ENCODE assay signal across 19 cellular contexts in the genomic region with DNA sequence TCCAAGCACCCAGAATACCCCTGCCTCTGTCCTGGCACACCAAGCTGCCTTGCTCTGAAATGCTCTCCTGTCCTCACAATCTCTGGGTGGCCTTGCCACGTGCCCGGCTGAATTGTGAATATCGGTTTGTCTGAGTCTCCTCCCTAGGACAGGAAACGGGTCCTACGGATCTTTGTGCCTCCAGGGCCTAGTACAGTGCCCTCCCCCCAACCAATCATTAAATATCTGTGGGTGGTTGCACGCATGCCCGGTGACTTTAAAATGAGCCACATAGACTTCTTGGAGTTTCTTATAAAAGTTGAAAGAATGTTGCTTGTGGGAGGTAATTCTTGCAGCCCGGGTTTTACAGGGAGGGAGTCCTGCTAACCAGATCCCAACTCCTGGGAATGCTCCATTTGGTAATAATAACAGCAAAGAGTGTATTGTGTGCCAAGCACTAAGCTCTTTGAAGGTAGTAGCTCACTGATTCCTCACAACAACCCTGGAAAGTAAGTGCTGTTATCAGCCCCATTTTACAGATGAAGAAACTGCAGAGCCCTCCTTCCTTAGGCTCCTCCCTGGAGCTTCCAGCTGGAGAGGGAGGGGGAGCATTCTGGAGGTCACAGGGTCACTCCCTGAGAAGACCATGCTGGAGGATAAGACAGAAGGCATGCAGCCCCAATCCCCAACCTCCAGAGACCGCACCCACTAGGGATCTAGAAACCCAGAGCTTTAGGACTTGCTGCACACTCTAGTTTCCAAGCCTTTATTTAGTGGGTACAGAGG. TPM values are rescaled to one million over a fixed set of nuclear protein-coding genes. Genes with fewer than 3 reads are reported as not detected.
A peak's percentile ranks its signal among the peaks of the same experiment; 100 is the strongest.
DNase-seq lines count a peak whose midpoint lies in the region; ATAC-seq and TF ChIP-seq lines count a peak whose summit lies in the region.
"Had no signal": no experiment of that assay in that cellular context is flagged by ENCODE, and none has a peak within 500 bp of the region (broad histone marks: within the 10 kb centered on the region; RNA-seq: fewer than 3 reads in every experiment).

No MANE protein-coding gene starts in this region.

- no peaks in the 10 kb centered on the region for H3K9me1 ChIP-seq in IMR-90 (ENCODE audit: insufficient read depth, low read length)

- no peak overlapping the region for H2BK20ac ChIP-seq in IMR-90 (ENCODE audit: low read depth, low read length)

- H3K4me2 ChIP-seq in IMR-90 (ENCODE audit: low read depth, low read length): no peak overlapping the region

- H3K4ac ChIP-seq in IMR-90 (ENCODE audit: low read depth, low read length): no peak overlapping the region

- H3K4me3 ChIP-seq in BJ (ENCODE audit: low read depth, low read length): no peak overlapping the region
- H3K4me3 ChIP-seq in IMR-90 (ENCODE audit: insufficient read depth, low read depth, low read length): no peak overlapping the region
- no peak overlapping the region for H3K4me3 ChIP-seq in aorta (ENCODE audit: low read length in 2 of 2)
- H3K4me3 ChIP-seq: colonic mucosa, thoracic aorta had no signal

- H3K27me3 ChIP-seq in BJ (ENCODE audit: control insufficient read depth, insufficient read depth, low read length) (peaks cover 4% of the 10 kb centered on the region; the same call in 1 of the 2 replicates), IMR-90 (ENCODE audit: control insufficient read depth, insufficient read depth, low read length) (peaks cover 16% of the 10 kb centered on the region), aorta (ENCODE audit: control insufficient read depth in 1 of 2, insufficient read depth in 2 of 2, low read length in 1 of 2) (no peaks in the 10 kb centered on the region)
- H3K27me3 ChIP-seq: colonic mucosa had no signal

- no peaks in the 10 kb centered on the region for H3K79me1 ChIP-seq in IMR-90 (ENCODE audit: low read depth in 1 of 2, low read length in 2 of 2)

- H2BK15ac ChIP-seq in IMR-90 (ENCODE audit: low read depth, low read length): no peak overlapping the region

- peaks cover 90% of the 10 kb centered on the region for H3K27me3 Mint-ChIP-seq in nephron (ENCODE audit: low read depth)

- no peak overlapping the region for H3K56ac ChIP-seq in IMR-90 (ENCODE audit: extremely low read depth, insufficient read depth, low read length)

- no peak overlapping the region for H2BK120ac ChIP-seq in IMR-90 (ENCODE audit: low read depth, low read length)

- no peak overlapping the region for H2AK9ac ChIP-seq in IMR-90 (replicated peaks; ENCODE audit: low read depth, low read length, poor library complexity)

- CTCF ChIA-PET in BJ (lab: Yijun Ruan, JAX) (interaction anchor here (0.7 to 1.2 kb wide), 3 partner anchors 16 to 32 kb away, joined by 3 to 6 read pairs (median 4); a partner anchor contains a TSS), IMR-90 (lab: Yijun Ruan, JAX) (no interaction called here)

- no peak overlapping the region for H3K9ac ChIP-seq in IMR-90 (ENCODE audit: low read depth, low read length)

- H3K18ac ChIP-seq in IMR-90 (ENCODE audit: low read depth, low read length): no peak overlapping the region

- no peak overlapping the region for H4K5ac ChIP-seq in IMR-90 (ENCODE audit: low read depth, low read length)

- TF ChIP-seq CTCF in BJ (IDR thresholded peaks at IDR 0.05; ENCODE audit: insufficient read depth, low read depth, low read length): no peak
- TF ChIP-seq CTCF in IMR-90 (conservative IDR thresholded peaks at IDR 0.05; ENCODE audit: low read depth, low read length): no peak
- TF ChIP-seq CTCF in nephron (IDR thresholded peaks at IDR 0.05; ENCODE audit: unreplicated experiment in 3 of 3): no peak

- H3K14ac ChIP-seq in IMR-90 (replicated peaks; ENCODE audit: low read depth, low read length): no peak overlapping the region

- 0 out of 2 replicates have a peak overlapping the region, but pooled peaks have one; percentile 0 for H3K23ac ChIP-seq in IMR-90 (ENCODE audit: low read depth, low read length)

- no peak overlapping the region for H2AK5ac ChIP-seq in IMR-90 (ENCODE audit: low read depth, low read length)

- POLR2A ChIA-PET in BJ (lab: Charles Lee) (interaction anchor here (0.5 kb wide), 1 partner anchor 279 kb away, joined by 6 read pairs; no protein-coding TSS in a partner anchor), IMR-90 (lab: Charles Lee; ENCODE audit: unreplicated experiment) (interaction anchor here (0.6 kb wide), 1 partner anchor 200 kb away, joined by 7 read pairs; no protein-coding TSS in a partner anchor)

- H3K27ac ChIP-seq in IMR-90 (ENCODE audit: insufficient read depth, low read length) (no peak overlapping the region), aorta (ENCODE audit: low read depth in 1 of 2, low read length in 2 of 2) (no peak overlapping the region)
- H3K27ac ChIP-seq: colonic mucosa, neutrophil, thoracic aorta had no signal

- H3K36me3 ChIP-seq in BJ (ENCODE audit: control insufficient read depth, insufficient read depth, low read length): peaks cover 4% of the 10 kb centered on the region
- H3K36me3 ChIP-seq in IMR-90 (ENCODE audit: control insufficient read depth, insufficient read depth, low read length): peaks cover 6% of the 10 kb centered on the region; the same call in 1 of the 2 replicates
- peaks cover 0 to 2% of the 10 kb centered on the region in 2 donors for H3K36me3 ChIP-seq in aorta (ENCODE audit: control insufficient read depth in 1 of 2, insufficient read depth in 2 of 2, low read length in 1 of 2)
- H3K36me3 ChIP-seq: colonic mucosa had no signal

- H2BK5ac ChIP-seq in IMR-90 (ENCODE audit: low read depth, low read length, poor library complexity, severe bottlenecking): no peak overlapping the region

- WGBS in IMR-90 (ENCODE audit: extremely low coverage in 2 of 2, insufficient read length in 1 of 2), 2 experiments: no CpG with 5 or more reads among the region's 9 CpGs
- WGBS in aorta, 2 donors: 62 to 65% methylated on average over 9 of the region's 9 CpGs

- peak overlapping the region; percentile 27 to 72 (median 55) for H3K4me3 Mint-ChIP-seq in nephron
- H3K4me3 Mint-ChIP-seq: activated naive CD4-positive, alpha-beta T cell treated with anti-CD3 and anti-CD28 coated beads for 36 hours; CD4-positive, CD25-positive, alpha-beta regulatory T cell had no signal

- dilution Hi-C loops in IMR-90 (cut with HindIII; ENCODE audit: low sequenced_read_pairs, unreplicated experiment): no loop called here

- H3K9me3 ChIP-seq in IMR-90 (ENCODE audit: control insufficient read depth, insufficient read depth, low read length) (no peaks in the 10 kb centered on the region), aorta (ENCODE audit: control insufficient read depth, low read length) (no peaks in the 10 kb centered on the region)
- H3K9me3 ChIP-seq: colonic mucosa, neutrophil, thoracic aorta had no signal

- intact Hi-C loops in IMR-90 (cut with micrococcal nuclease): no loop called here
- intact Hi-C loops in aorta (cut with DNase I): no loop called here

- in situ Hi-C loops in IMR-90 (cut with MboI; ENCODE audit: low sequenced_read_pairs): no loop called here

- TF ChIP-seq RAD21 in IMR-90 (IDR thresholded peaks at IDR 0.05; ENCODE audit: low read length): no peak

- H3K27ac Mint-ChIP-seq in nephron: no peak overlapping the region
- H3K27ac Mint-ChIP-seq: activated naive CD4-positive, alpha-beta T cell treated with anti-CD3 and anti-CD28 coated beads for 36 hours; CD4-positive, CD25-positive, alpha-beta regulatory T cell had no signal

- BruUV-seq in IMR-90 (replicated peaks; lab: Mats Ljungman, UMichigan): no TSS peak

- TF ChIP-seq POLR2A in IMR-90 (IDR thresholded peaks at IDR 0.05; ENCODE audit: low read depth, low read length): no peak

- H4K91ac ChIP-seq in IMR-90 (ENCODE audit: insufficient read depth, low read depth, low read length): no peak overlapping the region

- no peak for ATAC-seq in IMR-90 (ENCODE audit: low read depth)
- ATAC-seq in aorta (ENCODE audit: low FRiP score): no peak
- ATAC-seq in HG03354 (IDR thresholded peaks at IDR 0.05; ENCODE audit: poor library complexity, severe bottlenecking, unreplicated experiment): no peak
- ATAC-seq: left colon had no signal

- peaks cover 11% of the 10 kb centered on the region for H3K36me3 Mint-ChIP-seq in nephron (ENCODE audit: low read depth)

- H2AFZ ChIP-seq in IMR-90 (replicated peaks; ENCODE audit: low read length, poor library complexity): no peak overlapping the region

- H3K4me1 Mint-ChIP-seq in nephron: peaks cover 10% of the 10 kb centered on the region

- DNase-seq in BJ (ENCODE audit: low read depth) (peak; percentile 26), IMR-90 (no peak), ecto neural progenitor cell (ENCODE audit: low spot score) (peak; percentile 47), aorta (no peak)
- no peak for DNase-seq in stimulated activated naive CD4-positive, alpha-beta T cell treated with Interleukin-2 at 50 U/mL for 16 hours (lab: John Stamatoyannopoulos, UW)
- no peak for DNase-seq in activated CD8-positive, alpha-beta memory T cell treated with anti-CD3 and anti-CD28 coated beads for 24 hours
- DNase-seq: activated CD4-positive, alpha-beta T cell treated with anti-CD3 and anti-CD28 coated beads, Interleukin-2, amount 50 U/mL, for 48 hours; activated naive CD4-positive, alpha-beta T cell treated with anti-CD3 and anti-CD28 coated beads for 36 hours; activated T-cell treated with anti-CD3 and anti-CD28 coated beads for 4 hours; CD4-positive, CD25-positive, alpha-beta regulatory T cell; colonic mucosa; left colon; NCI-H2107; retina; SHP77 had no signal

- no peaks in the 10 kb centered on the region for H3K9me3 Mint-ChIP-seq in nephron
- H3K9me3 Mint-ChIP-seq: activated naive CD4-positive, alpha-beta T cell treated with anti-CD3 and anti-CD28 coated beads for 36 hours; CD4-positive, CD25-positive, alpha-beta regulatory T cell had no signal

- H3K4me1 ChIP-seq in IMR-90 (ENCODE audit: control insufficient read depth, insufficient read depth, low read length): no peaks in the 10 kb centered on the region
- no peaks in the 10 kb centered on the region for H3K4me1 ChIP-seq in aorta (ENCODE audit: control insufficient read depth in 1 of 2, insufficient read depth in 2 of 2, low read length in 2 of 2)
- H3K4me1 ChIP-seq: colonic mucosa had no signal

- H4K8ac ChIP-seq in IMR-90 (ENCODE audit: low read depth in 2 of 2, low read length in 2 of 2): no peak overlapping the region

- H4K20me1 ChIP-seq in IMR-90 (ENCODE audit: insufficient read depth, low read length): no peaks in the 10 kb centered on the region; the same call in none of the 2 replicates

RNA-seq across cellular contexts. Expression of a gene that starts 23.4 kb away (rescaled TPM):
- 68.7 and 95.7 TPM in 2 replicates for polyA plus RNA-seq in BJ (2011; rRNA removed)
- polyA minus RNA-seq in BJ (2011; rRNA and poly(A)+ RNA removed): 33.4 and 58.1 TPM in 2 replicates
- total RNA-seq in IMR-90 (2012; rRNA removed): 20.6 and 33.2 TPM in 2 replicates
- 66.9 and 75.6 TPM in 2 replicates for polyA plus RNA-seq in IMR-90 (2012; rRNA removed)
- polyA plus RNA-seq in IMR-90 (2012; cell fraction: cytosol; rRNA removed): 42.4 and 45.7 TPM in 2 replicates
- 41.8 and 56.7 TPM in 2 replicates for polyA plus RNA-seq in IMR-90 (2012; cell fraction: nucleus; rRNA removed; ENCODE audit: low replicate concordance)
- total RNA-seq in aorta: 10 to 100 TPM; 34.0 to 37.8 TPM
- polyA plus RNA-seq in aorta: 10 to 100 TPM; 24.7 to 45.5 TPM

RNA-seq across cellular contexts. Expression of a gene that starts 26.1 kb away (rescaled TPM):
- 193 and 309 TPM in 2 replicates for polyA plus RNA-seq in BJ (2011; rRNA removed)
- polyA minus RNA-seq in BJ (2011; rRNA and poly(A)+ RNA removed): 64.1 and 103 TPM in 2 replicates
- total RNA-seq in IMR-90 (2012; rRNA removed): 15.1 and 16.1 TPM in 2 replicates
- polyA plus RNA-seq in IMR-90 (2012; rRNA removed): 118 and 146 TPM in 2 replicates
- polyA plus RNA-seq in IMR-90 (2012; cell fraction: cytosol; rRNA removed): 284 and 310 TPM in 2 replicates
- polyA plus RNA-seq in IMR-90 (2012; cell fraction: nucleus; rRNA removed; ENCODE audit: low replicate concordance): 98.6 and 199 TPM in 2 replicates
- 100 to 1,000 TPM in 1 of 2 donors, 10 to 100 TPM in 1; 46.0 to 126 TPM for total RNA-seq in aorta
- polyA plus RNA-seq in aorta: 10 to 100 TPM; 24.7 to 65.4 TPM
- polyA plus RNA-seq: CD4-positive, CD25-positive, alpha-beta regulatory T cell had no signal

RNA-seq across cellular contexts. Expression of a gene that starts 54.3 kb away (rescaled TPM):
- 9.3 and 15.2 TPM in 2 replicates for polyA plus RNA-seq in BJ (2011; rRNA removed)
- polyA minus RNA-seq in BJ (2011; rRNA and poly(A)+ RNA removed): 14.3 and 16.7 TPM in 2 replicates
- total RNA-seq in IMR-90 (2012; rRNA removed): 9.2 and 9.7 TPM in 2 replicates
- 13.7 and 14.8 TPM in 2 replicates for polyA plus RNA-seq in IMR-90 (2012; rRNA removed)
- 11.7 and 14.4 TPM in 2 replicates for polyA plus RNA-seq in IMR-90 (2012; cell fraction: cytosol; rRNA removed)
- polyA plus RNA-seq in IMR-90 (2012; cell fraction: nucleus; rRNA removed; ENCODE audit: low replicate concordance): 10.3 and 25.2 TPM in 2 replicates
- 10 to 100 TPM; 13.3 to 15.3 TPM for total RNA-seq in aorta
- 10 to 100 TPM in 1 of 2 donors, 1 to 10 TPM in 1; 9.4 to 25.8 TPM for polyA plus RNA-seq in aorta

Comparison
In these comparisons a context has a peak if more than half of its experiments do, and no peak if none do; other contexts are left out.
1. DNase-seq: peak in BJ (single experiment) and ecto neural progenitor cell (single experiment); none in IMR-90 (single experiment), stimulated activated naive CD4-positive, alpha-beta T cell treated with Interleukin-2 at 50 U/mL for 16 hours (single experiment), activated CD8-positive, alpha-beta memory T cell treated with anti-CD3 and anti-CD28 coated beads for 24 hours (single experiment) and aorta (0 of 2).